ENCODE assay signal across 14 cellular contexts in genomic region chr19:49887653-49888477, GRCh38. TPM values are rescaled to one million over a fixed set of nuclear protein-coding genes. Genes with fewer than 3 reads are reported as not detected.
DNase-seq lines count a peak whose midpoint lies in the region; ATAC-seq lines count a peak whose summit lies in the region.
"Had no signal": no experiment of that assay in that cellular context is flagged by ENCODE, and none has a peak within 500 bp of the region (broad histone marks: within the 10 kb centered on the region; RNA-seq: fewer than 3 reads in every experiment).

No MANE protein-coding gene starts in this region.

- peaks cover 16% of the 10 kb centered on the region for H3K36me3 Mint-ChIP-seq in memory B cell

- H3K4me1 Mint-ChIP-seq in memory B cell: peaks cover 10% of the 10 kb centered on the region

- peak overlapping the region; percentile 8 for H3K4me3 Mint-ChIP-seq in memory B cell

- no peak for ATAC-seq in memory B cell (ENCODE audit: low read depth)
- ATAC-seq in Right ventricle myocardium superior (ENCODE audit: poor library complexity): no peak
- ATAC-seq: left lung, SK-N-SH treated with all-trans-retinoic acid at 6 μM for 48 hours had no signal

- H3K27me3 Mint-ChIP-seq in memory B cell: peaks cover under 1% of the 10 kb centered on the region
- H3K27me3 Mint-ChIP-seq: IgD-negative memory B cell had no signal

- H3K27ac Mint-ChIP-seq in memory B cell: no peak overlapping the region

- no peaks in the 10 kb centered on the region for H3K9me3 Mint-ChIP-seq in memory B cell
- H3K9me3 Mint-ChIP-seq: IgD-negative memory B cell had no signal

- DNase-seq in NCI-H1436 (lab: John Stamatoyannopoulos, UW): peak; percentile 57
- DNase-seq in NCI-H1436 treated with DMSO at 0.1 percent for 48 hours (lab: John Stamatoyannopoulos, UW): no peak
- DNase-seq in NCI-H510A (lab: John Stamatoyannopoulos, UW): peak; percentile 32
- no peak for DNase-seq in memory B cell (ENCODE audit: low spot score in 2 of 2)
- DNase-seq in Right ventricle myocardium superior: no peak
- no peak for DNase-seq in globus pallidus (ENCODE audit: low spot score)
- DNase-seq: activated naive CD4-positive, alpha-beta T cell treated with Interleukin-2 at 50 U/mL for 16 hours; hypothalamus; left lung; NCI-H1694 treated with DMSO at 0.1 percent for 48 hours; posterior cingulate gyrus had no signal

- intact Hi-C loops in Right ventricle myocardium superior (cut with DNase I): no loop called here

RNA-seq across cellular contexts. Expression of gene IL4I1, which starts 8.8 kb away (rescaled TPM):
- not detected for total RNA-seq in Right ventricle myocardium superior
- total RNA-seq: temporal lobe had no signal

RNA-seq across cellular contexts. Expression of gene TBC1D17, which starts 10.4 kb away (rescaled TPM):
- 46.0 TPM for total RNA-seq in Right ventricle myocardium superior

RNA-seq across cellular contexts. Expression of gene AKT1S1, which starts 10.7 kb away (rescaled TPM):
- 35.0 TPM for total RNA-seq in Right ventricle myocardium superior

RNA-seq across cellular contexts. Expression of gene PNKP, which starts 20.5 kb away (rescaled TPM):
- total RNA-seq in Right ventricle myocardium superior: 36.3 TPM

RNA-seq across cellular contexts. Expression of gene PTOV1, which starts 36.9 kb away (rescaled TPM):
- total RNA-seq in Right ventricle myocardium superior: 120 TPM

Comparison
In these comparisons a context has a peak if more than half of its experiments do, and no peak if none do; other contexts are left out.
1. DNase-seq: peak in NCI-H1436 (single experiment) and NCI-H510A (single experiment); none in NCI-H1436 treated with DMSO at 0.1 percent for 48 hours (single experiment), memory B cell (0 of 2), Right ventricle myocardium superior (single experiment) and globus pallidus (single experiment).